ENCODE assay signal across 9 cellular contexts in the genomic region with DNA sequence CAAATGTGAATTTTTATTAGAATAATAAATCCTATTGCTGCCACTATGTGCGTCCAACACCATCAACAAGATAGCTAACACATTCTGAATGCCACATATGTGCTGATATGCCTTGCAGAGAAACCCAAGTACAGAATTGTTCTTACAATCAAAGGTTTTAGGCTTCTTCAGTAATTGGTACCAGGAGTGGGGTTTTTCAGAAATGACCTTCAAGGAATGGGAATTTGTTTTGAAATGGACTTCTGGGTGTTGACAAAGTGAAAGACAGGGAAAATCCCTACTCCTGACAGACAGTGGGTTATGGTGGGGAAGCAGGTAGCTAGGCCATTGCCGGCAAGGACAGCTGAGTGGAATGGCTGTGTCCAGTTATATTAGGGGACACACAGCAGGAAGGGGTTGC. TPM values are rescaled to one million over a fixed set of nuclear protein-coding genes. Genes with fewer than 3 reads are reported as not detected.
"Had no signal": no experiment of that assay in that cellular context is flagged by ENCODE, and none has a peak within 500 bp of the region (broad histone marks: within the 10 kb centered on the region; RNA-seq: fewer than 3 reads in every experiment).

No MANE protein-coding gene starts in this region.

- ATAC-seq: HCT116, HepG2 had no signal

- H3K4me3 ChIP-seq: GM23248, HAP-1 had no signal

- H2AFZ ChIP-seq: GM23248 had no signal

- FAIRE-seq: HepG2 had no signal

- H3K9ac ChIP-seq: GM23248 had no signal

- DNase-seq: GM23248, GOT3, H7, KG1 had no signal

- H3K27ac ChIP-seq: GM23248 had no signal

- H3K4me1 ChIP-seq: HAP-1 had no signal

- H3K27ac Mint-ChIP-seq: IgD-negative memory B cell had no signal

- H3K36me3 ChIP-seq: HAP-1 had no signal

RNA-seq across cellular contexts. Expression of gene SYT3, which starts 5.7 kb away (rescaled TPM):
- total RNA-seq: GM23248, HepG2, HT-29 had no signal
- polyA plus RNA-seq: GM23248, HepG2, IgD-negative memory B cell had no signal

RNA-seq across cellular contexts. Expression of gene C19orf81, which starts 15.3 kb away (rescaled TPM):
- total RNA-seq: GM23248, HepG2, HT-29 had no signal
- polyA plus RNA-seq: HepG2 had no signal
